ENCODE assay signal across 23 cellular contexts in the genomic region with DNA sequence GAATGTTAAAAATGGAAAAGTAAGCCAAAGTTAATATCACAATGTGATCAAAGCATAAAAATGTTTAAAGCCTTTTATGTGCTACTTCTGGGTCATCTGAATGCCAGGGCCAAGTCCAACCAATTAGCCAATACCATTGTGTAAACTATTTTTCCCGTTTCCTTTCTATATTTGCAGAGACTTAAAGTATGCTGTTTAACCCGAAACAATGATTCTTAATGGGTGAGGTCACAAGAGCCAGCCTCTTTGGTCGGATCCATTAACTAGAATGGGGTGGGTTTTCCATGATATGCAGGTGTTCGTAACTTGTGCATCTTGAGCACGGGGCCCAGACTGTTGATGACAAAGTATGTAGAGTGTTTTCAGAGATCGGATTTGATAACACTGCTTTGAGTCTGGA.
"Had no signal": no experiment of that assay in that cellular context is flagged by ENCODE, and none has a peak within 500 bp of the region (broad histone marks: within the 10 kb centered on the region; RNA-seq: fewer than 3 reads in every experiment).

No MANE protein-coding gene starts in this region.

- H3K27me3 ChIP-seq: esophagus squamous epithelium, sigmoid colon, stomach, thyroid gland had no signal

- H3K4me3 ChIP-seq: esophagus squamous epithelium, lower lobe of right lung, mucosa of descending colon, sigmoid colon, stomach, thyroid gland had no signal

- H3K4me1 ChIP-seq: esophagus squamous epithelium, lower lobe of right lung, sigmoid colon, stomach, thyroid gland had no signal

- H3K27ac ChIP-seq: epithelial cell of prostate, esophagus squamous epithelium, lower lobe of right lung, sigmoid colon, stomach, thyroid gland, WERI-Rb-1 had no signal

- ATAC-seq: activated CD4-positive, CD25-positive, alpha-beta regulatory T cell treated with anti-CD3 and anti-CD28 coated beads, Interleukin-2, amount 50 U/mL, for 24 hours; lower lobe of right lung; mucosa of descending colon; natural killer cell treated with Interleukin-12 subunit alpha and Interleukin-12 subunit beta and Interleukin-15 and Interleukin-18, amount 100 ng/mL, for 72 hours; stimulated activated naive B cell treated with anti-CD40 and anti-IgM and Interleukin-4, amounts not matched to agents 10 μg/mL and 1 μg/mL and 100 μg/mL, for 72 hours; T-helper 17 cell had no signal

- H3K9me3 ChIP-seq: esophagus squamous epithelium, lower lobe of right lung, mucosa of descending colon, sigmoid colon, stomach, thyroid gland had no signal

- H3K36me3 ChIP-seq: esophagus squamous epithelium, lower lobe of right lung, sigmoid colon, stomach, thyroid gland, WERI-Rb-1 had no signal

- DNase-seq: activated CD4-positive, alpha-beta T cell treated with anti-CD3 and anti-CD28 coated beads for 48 hours; activated CD4-positive, alpha-beta T cell treated with anti-CD3 and anti-CD28 coated beads, Interleukin-2, amount 50 U/mL, for 48 hours; activated CD8-positive, alpha-beta memory T cell treated with anti-CD3 and anti-CD28 coated beads for 24 hours; activated effector memory CD4-positive, alpha-beta T cell treated with Interleukin-2 at 50 U/mL for 16 hours; activated naive CD4-positive, alpha-beta T cell treated with Interleukin-2 at 50 U/mL for 16 hours; anterior cingulate cortex; effector CD8-positive, alpha-beta T cell; esophagus squamous epithelium; lower lobe of right lung; mucosa of descending colon; retina; sigmoid colon; small intestine; stimulated activated CD4-positive, alpha-beta T cell treated with anti-CD3 and anti-CD28 coated beads, Interleukin-1b, Interleukin-23, amount 100 ng/mL, for 48 hours; stimulated activated CD4-positive, alpha-beta T cell treated with anti-CD3 and anti-CD28 coated beads, Interleukin-4, amount 100 ng/mL, for 4 hours; stimulated activated naive B cell treated with anti-CD40 and anti-IgM and Interleukin-4, amounts not matched to agents 10 μg/mL and 1 μg/mL and 100 μg/mL, for 72 hours; stomach; T-helper 17 cell; thyroid gland; WERI-Rb-1 had no signal
